ENCODE assay signal across 8 cellular contexts in the genomic region with DNA sequence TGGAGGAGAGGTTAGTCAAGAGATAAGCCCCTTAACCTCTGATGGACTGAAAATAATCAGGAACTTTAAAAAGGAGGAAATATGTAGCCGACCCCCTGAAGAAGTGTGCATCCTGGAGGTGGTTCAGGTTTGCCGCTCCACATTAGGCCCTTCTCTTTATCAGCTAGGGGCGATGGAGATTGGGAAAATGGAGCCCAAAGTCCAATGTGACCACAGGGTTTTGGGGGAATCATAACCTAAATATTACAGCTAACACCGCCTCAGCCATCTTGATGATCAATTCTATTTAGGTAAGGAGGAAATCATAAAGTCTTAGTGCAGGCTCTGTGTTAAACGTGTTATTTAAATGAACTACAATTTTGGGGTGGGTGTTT. TPM values are rescaled to one million over a fixed set of nuclear protein-coding genes. Genes with fewer than 3 reads are reported as not detected.
DNase-seq lines count a peak whose midpoint lies in the region; ATAC-seq and TF ChIP-seq lines count a peak whose summit lies in the region.

No MANE protein-coding gene starts in this region.

- H3K4me3 ChIP-seq in left ventricle myocardium inferior (peak overlapping the region; percentile 83), brain microvascular endothelial cell (ENCODE audit: low read depth, low read length) (peak overlapping the region; percentile 66), mesodermal cell (ENCODE audit: extremely low read depth, insufficient read depth, low read length, poor library complexity, severe bottlenecking) (peak overlapping the region; percentile 57), vagina (peak overlapping the region; percentile 77 to 94)

- no peak for DNase-seq in left ventricle myocardium inferior
- no peak for DNase-seq in Right ventricle myocardium superior
- no peak for DNase-seq in brain microvascular endothelial cell
- DNase-seq in vagina (ENCODE audit: extremely low spot score in 2 of 2), result no peak
- no peak for DNase-seq in DMS153 treated with DMSO at 0.1 percent for 48 hours (lab: John Stamatoyannopoulos, UW; ENCODE audit: unreplicated experiment)

- H3K9me3 ChIP-seq in left ventricle myocardium inferior (replicated peaks), result no peaks in the 10 kb centered on the region
- H3K9me3 ChIP-seq in mesodermal cell (ENCODE audit: control insufficient read depth, low read length), result no peaks in the 10 kb centered on the region
- H3K9me3 ChIP-seq in vagina, result no peaks in the 10 kb centered on the region

- H3K27me3 ChIP-seq in left ventricle myocardium inferior (ENCODE audit: low read depth) (no peaks in the 10 kb centered on the region), brain microvascular endothelial cell (replicated peaks) (no peaks in the 10 kb centered on the region), vagina (no peaks in the 10 kb centered on the region)

- no peak for TF ChIP-seq POLR2A in vagina (IDR thresholded peaks at IDR 0.05)

- in situ Hi-C loops in brain microvascular endothelial cell (cut with HindIII; ENCODE audit: low pct_ligation_motif_present, low sequenced_read_pairs), result no loop called here

- H3K36me3 ChIP-seq in left ventricle myocardium inferior (no peaks in the 10 kb centered on the region), brain microvascular endothelial cell (replicated peaks) (no peaks in the 10 kb centered on the region), mesodermal cell (ENCODE audit: control insufficient read depth, insufficient read depth, low read length) (peaks cover 11% of the 10 kb centered on the region), vagina (no peaks in the 10 kb centered on the region)

- intact Hi-C loops in left ventricle myocardium inferior (cut with micrococcal nuclease), result loop anchor here (5.0 to 10.0 kb wide), 2 partner anchors 37 to 55 kb away; no protein-coding TSS in a partner anchor
- intact Hi-C loops in Right ventricle myocardium superior (cut with DNase I), result loop anchor here (5.0 kb wide), 1 partner anchor 58 kb away; no protein-coding TSS in a partner anchor
- intact Hi-C loops in vagina (cut with DNase I), result no loop called here

- no peak for TF ChIP-seq CTCF in left ventricle myocardium inferior (IDR thresholded peaks at IDR 0.05; ENCODE audit: borderline replicate concordance)
- no peak for TF ChIP-seq CTCF in brain microvascular endothelial cell (IDR thresholded peaks at IDR 0.05; ENCODE audit: low read depth, low read length, missing control alignments)
- no peak for TF ChIP-seq CTCF in vagina (IDR thresholded peaks at IDR 0.05)

- WGBS in mesodermal cell (ENCODE audit: insufficient coverage in 2 of 2), 2 experiments, result 88 to 89% methylated on average over 3 to 4 of the region's 5 CpGs

- ATAC-seq in Right ventricle myocardium superior (ENCODE audit: poor library complexity) (no peak), HG03039 (IDR thresholded peaks at IDR 0.05; ENCODE audit: unreplicated experiment) (no peak), HG02763 (IDR thresholded peaks at IDR 0.05; ENCODE audit: unreplicated experiment) (no peak)

- H3K27ac ChIP-seq in left ventricle myocardium inferior (replicated peaks), result peak overlapping the region; percentile 96
- H3K27ac ChIP-seq in brain microvascular endothelial cell, result no peak overlapping the region
- no peak overlapping the region for H3K27ac ChIP-seq in mesodermal cell (ENCODE audit: low read depth, low read length, severe bottlenecking)
- peak overlapping the region; percentile 29 for H3K27ac ChIP-seq in vagina

- H3K4me1 ChIP-seq in left ventricle myocardium inferior (peaks cover 65% of the 10 kb centered on the region), mesodermal cell (ENCODE audit: control insufficient read depth, insufficient read depth, low read length, poor library complexity, severe bottlenecking) (peaks cover 12% of the 10 kb centered on the region), vagina (peaks cover 71% of the 10 kb centered on the region)

RNA-seq across cellular contexts. Expression of a gene that starts 1.2 kb away (rescaled TPM):
- 7.1 TPM for total RNA-seq in left ventricle myocardium inferior
- total RNA-seq in Right ventricle myocardium superior, result 7.7 TPM
- polyA plus RNA-seq in mesodermal cell (2013, experiment 1 of 2), result 9.0 TPM
- polyA plus RNA-seq in mesodermal cell (2013, experiment 2 of 2), result 11.3 TPM
- 34.1 TPM for total RNA-seq in vagina

Comparison
In these comparisons a context has a peak if more than half of its experiments do, and no peak if none do; other contexts are left out.
1. H3K27ac ChIP-seq: peak in left ventricle myocardium inferior (single experiment) and vagina (single experiment); none in brain microvascular endothelial cell (single experiment) and mesodermal cell (single experiment).
2. Peak in every context shown above with its lines, with median percentiles within 50 percentile points of each other: H3K4me3 ChIP-seq.